8 cellular contexts compared by ENCODE assay signal in the genomic region with DNA sequence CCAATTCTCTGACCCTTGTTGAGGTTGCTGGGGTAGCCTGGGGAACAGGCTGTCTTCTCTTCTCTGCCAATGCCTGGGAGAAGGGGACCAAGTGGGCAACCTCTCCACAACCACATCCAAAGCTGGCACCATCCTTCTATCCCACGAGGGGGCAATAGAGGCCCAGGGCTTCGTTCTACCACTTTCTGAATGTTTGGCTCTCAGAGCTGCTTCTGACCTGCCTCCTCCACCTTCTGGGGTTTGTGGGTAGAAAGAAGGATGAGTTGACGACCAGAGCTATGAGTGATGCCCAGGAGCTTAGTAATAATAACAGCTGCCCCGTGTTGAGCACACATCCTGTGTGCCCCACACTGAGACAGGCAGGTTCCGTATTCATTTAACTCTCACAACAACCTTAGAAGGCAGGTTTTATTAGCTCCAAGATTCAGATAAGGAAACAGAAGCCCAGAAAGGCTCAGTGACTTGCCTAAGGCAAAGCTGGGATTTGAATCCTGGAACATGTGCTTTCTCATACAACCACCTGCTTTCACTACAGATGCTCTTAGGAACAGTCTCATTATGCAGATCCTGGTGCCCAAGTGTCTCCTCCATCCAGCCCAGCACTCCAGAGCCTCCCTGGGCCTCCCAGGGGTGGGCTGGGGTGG. TPM values are rescaled to one million over a fixed set of nuclear protein-coding genes. Genes with fewer than 3 reads are reported as not detected.
DNase-seq lines count a peak whose midpoint lies in the region; ATAC-seq and TF ChIP-seq lines count a peak whose summit lies in the region.

No MANE protein-coding gene starts in this region.

- no peaks in the 10 kb centered on the region for H3K9me3 ChIP-seq in OCI-LY7 (ENCODE audit: low read length)
- no peaks in the 10 kb centered on the region for H3K9me3 ChIP-seq in sigmoid colon

- H3K27me3 ChIP-seq in sigmoid colon, result no peaks in the 10 kb centered on the region

- no peaks in the 10 kb centered on the region for H3K27me3 Mint-ChIP-seq in activated T-cell treated with anti-CD3 and anti-CD28 coated beads, Interleukin-2, amount 50 U/mL, for 72 hours (ENCODE audit: low read depth)

- peak; percentile 82 for DNase-seq in A172 (ENCODE audit: low spot score)
- DNase-seq in OCI-LY7 (ENCODE audit: low spot score), result peak; percentile 89
- peak; percentile 84 to 85 for DNase-seq in activated T-cell treated with anti-CD3 and anti-CD28 coated beads, Interleukin-2, amount 50 U/mL, for 72 hours
- peak; percentile 32 to 67 for DNase-seq in foreskin fibroblast
- peak; percentile 58 for DNase-seq in sigmoid colon

- H3K27ac Mint-ChIP-seq in activated T-cell treated with anti-CD3 and anti-CD28 coated beads, Interleukin-2, amount 50 U/mL, for 72 hours, result peak overlapping the region; percentile 78

- peak; percentile 92 for TF ChIP-seq CTCF in GM12873 (IDR thresholded peaks at IDR 0.05; ENCODE audit: insufficient read depth, low read depth, low read length, missing control alignments)
- peak; percentile 90 for TF ChIP-seq CTCF in OCI-LY7 (conservative IDR thresholded peaks at IDR 0.05; ENCODE audit: low read length)
- peak; percentile 89 for TF ChIP-seq CTCF in foreskin fibroblast (IDR thresholded peaks at IDR 0.05; ENCODE audit: low read depth, low read length)
- peak in 3 of 4 experiments; percentile 15 to 40 (median 38) for TF ChIP-seq CTCF in sigmoid colon (IDR thresholded peaks at IDR 0.05)

- no peak for TF ChIP-seq POLR2A in sigmoid colon (IDR thresholded peaks at IDR 0.05)

- no TSS peak for BruUV-seq in OCI-LY7 (replicated peaks; lab: Mats Ljungman, UMichigan)

- POLR2A ChIA-PET in OCI-LY7 (lab: Charles Lee), result interaction anchor here (0.6 to 2.4 kb wide), 9 partner anchors 9 to 110 kb away, joined by 3 to 29 read pairs (median 8); partner anchors contain the start of genes RNF43 and SUPT4H1

- H2AFZ ChIP-seq in OCI-LY7 (ENCODE audit: low read length), result peak overlapping the region; percentile 35; the same call in 1 of the 2 replicates

- intact Hi-C loops in OCI-LY7 (cut with micrococcal nuclease; ENCODE audit: unreplicated experiment), result loop anchor here (1.0 kb wide), 3 partner anchors 27 to 130 kb away; partner anchors contain the start of gene SUPT4H1
- intact Hi-C loops in sigmoid colon (cut with DNase I), result no loop called here

- H3K27ac ChIP-seq in OCI-LY7 (ENCODE audit: low read depth, low read length, poor library complexity, severe bottlenecking) (peak overlapping the region; percentile 48), sigmoid colon (no peak overlapping the region)

- peak overlapping the region; percentile 49 to 74 for H3K4me3 Mint-ChIP-seq in activated T-cell treated with anti-CD3 and anti-CD28 coated beads, Interleukin-2, amount 50 U/mL, for 72 hours

- H3K4me2 ChIP-seq in OCI-LY7 (ENCODE audit: low read length), result peak overlapping the region; percentile 40

- no peaks in the 10 kb centered on the region for H3K9me3 Mint-ChIP-seq in activated T-cell treated with anti-CD3 and anti-CD28 coated beads, Interleukin-2, amount 50 U/mL, for 72 hours

- TF ChIP-seq EP300 in sigmoid colon (IDR thresholded peaks at IDR 0.05), result no peak

- H3K4me1 Mint-ChIP-seq in activated T-cell treated with anti-CD3 and anti-CD28 coated beads, Interleukin-2, amount 50 U/mL, for 72 hours (ENCODE audit: low read depth), result peaks cover 41% of the 10 kb centered on the region

- H3K36me3 Mint-ChIP-seq in activated T-cell treated with anti-CD3 and anti-CD28 coated beads, Interleukin-2, amount 50 U/mL, for 72 hours (ENCODE audit: insufficient read depth in 2 of 2), result no peaks in the 10 kb centered on the region

- ATAC-seq in HG03439 (IDR thresholded peaks at IDR 0.05; ENCODE audit: unreplicated experiment) (peak; percentile 51), HG02571 (IDR thresholded peaks at IDR 0.05; ENCODE audit: unreplicated experiment) (no peak)
- ATAC-seq in activated T-cell treated with anti-CD3 and anti-CD28 coated beads, Interleukin-2, amount 50 U/mL, for 72 hours (replicated peaks in 1 of 2), result peak; percentile 76 to 90

- H3K36me3 ChIP-seq in OCI-LY7 (ENCODE audit: insufficient read depth, low read length) (no peaks in the 10 kb centered on the region), sigmoid colon (peaks cover 0 to 8% (median 0%) of the 10 kb centered on the region in 4 donors)

- no peaks in the 10 kb centered on the region for H3K9me2 ChIP-seq in OCI-LY7 (ENCODE audit: insufficient read depth, low read length)

- H3K4me1 ChIP-seq in OCI-LY7 (ENCODE audit: insufficient read depth, low read length, poor library complexity, severe bottlenecking), result peaks cover 15% of the 10 kb centered on the region
- H3K4me1 ChIP-seq in sigmoid colon, result no peaks in the 10 kb centered on the region

- CTCF ChIA-PET in OCI-LY7 (lab: Charles Lee; ENCODE audit: unreplicated experiment), result interaction anchor here (0.8 to 1.6 kb wide), 7 partner anchors 10 to 133 kb away, joined by 3 to 15 read pairs (median 5); partner anchors contain the start of genes RNF43, SUPT4H1 and TSPOAP1

- H3K79me2 ChIP-seq in OCI-LY7 (ENCODE audit: insufficient read depth, low read depth, low read length), result no peaks in the 10 kb centered on the region

- H3K4me3 ChIP-seq in OCI-LY7 (ENCODE audit: low read depth, low read length, poor library complexity, severe bottlenecking) (no peak overlapping the region), foreskin fibroblast (ENCODE audit: low read depth in 1 of 2, low read length in 2 of 2) (no peak overlapping the region), sigmoid colon (no peak overlapping the region)

- no peaks in the 10 kb centered on the region for H4K20me1 ChIP-seq in OCI-LY7 (ENCODE audit: insufficient read depth, low read length)

- WGBS in sigmoid colon, 2 donors, result 7 to 23% methylated on average over 5 of the region's 5 CpGs

RNA-seq across cellular contexts. Expression of gene TSPOAP1, which starts 11.1 kb away (rescaled TPM):
- not detected in 2 replicates for total RNA-seq in A172 (2014; rRNA removed; shearing (Covaris generic))
- total RNA-seq in OCI-LY7 (2014; rRNA removed; shearing (Covaris generic)), result 24.0 TPM in 2 replicates
- total RNA-seq in OCI-LY7 (2022) (50.6 and 54.4 TPM in 2 replicates), sigmoid colon (10 to 100 TPM; 12.5 to 28.4 (median 17.0) TPM)
- 10 to 100 TPM; 42.3 to 55.3 TPM for total RNA-seq in activated T-cell treated with anti-CD3 and anti-CD28 coated beads, Interleukin-2, amount 50 U/mL, for 72 hours
- 1 to 10 TPM in 2 of 3 donors, under 1 TPM in 1; 0.69 to 7.2 (median 3.6) TPM for polyA plus RNA-seq in sigmoid colon

RNA-seq across cellular contexts. Expression of gene SUPT4H1, which starts 34.5 kb away (rescaled TPM):
- 76.1 and 161 TPM in 2 replicates for total RNA-seq in A172 (2014; rRNA removed; shearing (Covaris generic))
- total RNA-seq in OCI-LY7 (2014; rRNA removed; shearing (Covaris generic)), result 41.1 and 56.5 TPM in 2 replicates
- total RNA-seq in OCI-LY7 (2022) (65.5 and 78.4 TPM in 2 replicates), sigmoid colon (10 to 100 TPM; 50.5 to 65.3 (median 57.4) TPM)
- 100 to 1,000 TPM; 101 to 110 TPM for total RNA-seq in activated T-cell treated with anti-CD3 and anti-CD28 coated beads, Interleukin-2, amount 50 U/mL, for 72 hours
- 100 to 1,000 TPM in 1 of 3 donors, 10 to 100 TPM in 2; 90.1 to 114 (median 99.3) TPM for polyA plus RNA-seq in sigmoid colon

RNA-seq across cellular contexts. Expression of gene MPO, which starts 36.8 kb away (rescaled TPM):
- total RNA-seq in A172 (2014; rRNA removed; shearing (Covaris generic)), result not detected in 2 replicates
- total RNA-seq in OCI-LY7 (2014; rRNA removed; shearing (Covaris generic)), result not detected in 2 replicates
- total RNA-seq in OCI-LY7 (2022) (not detected in 2 replicates), sigmoid colon (under 1 TPM in 1 of 4 donors, not detected in 3; 0.36 TPM)
- under 1 TPM in 1 of 2 donors, not detected in 1; 0.09 TPM for total RNA-seq in activated T-cell treated with anti-CD3 and anti-CD28 coated beads, Interleukin-2, amount 50 U/mL, for 72 hours
- polyA plus RNA-seq in sigmoid colon, result under 1 TPM in 1 of 3 donors, not detected in 2; 0.44 TPM

Comparison
In these comparisons a context has a peak if more than half of its experiments do, and no peak if none do; other contexts are left out.
1. CTCF ChIP-seq: peak in every context shown above with its lines; median percentile 92 in GM12873; 90 in OCI-LY7; 89 in foreskin fibroblast; 38 in sigmoid colon.
2. RNA of gene TSPOAP1, which starts 11.1 kb away (total RNA-seq): 42.3 to 55.3 TPM in activated T-cell treated with anti-CD3 and anti-CD28 coated beads, Interleukin-2, amount 50 U/mL, for 72 hours, 24.0 to 54.4 TPM in OCI-LY7 and 12.5 to 28.4 TPM in sigmoid colon; not detected in A172; every median in the first group is over 10 times any median in the second.
3. Peak in every context shown above with its lines, with median percentiles within 50 percentile points of each other: DNase-seq.